In genomic region chr10:11205026-11205772, GRCh38 we compare ENCODE assay signal across 14 cellular contexts.
DNase-seq lines count a peak whose midpoint lies in the region; ATAC-seq and TF ChIP-seq lines count a peak whose summit lies in the region.
"Had no signal": no experiment of that assay in that cellular context is flagged by ENCODE, and none has a peak within 500 bp of the region (broad histone marks: within the 10 kb centered on the region; RNA-seq: fewer than 3 reads in every experiment).

No MANE protein-coding gene starts in this region.

- no peaks in the 10 kb centered on the region for H3K9me2 ChIP-seq in MM.1S (replicated peaks; ENCODE audit: insufficient read depth, low read length)

- H3K4me1 Mint-ChIP-seq in activated T-cell treated with anti-CD3 and anti-CD28 coated beads, Interleukin-2, amount 50 U/mL, for 4 hours (ENCODE audit: low read depth) = peaks cover 100% of the 10 kb centered on the region
- H3K4me1 Mint-ChIP-seq in stimulated activated effector memory CD8-positive, alpha-beta T cell treated with anti-CD3 and anti-CD28 coated beads, Interleukin-12 subunit alpha, Interleukin-12 subunit beta, amount 100 ng/mL, for 72 hours = peaks cover 99% of the 10 kb centered on the region

- peaks cover 70% of the 10 kb centered on the region for H3F3A ChIP-seq in MM.1S (ENCODE audit: insufficient read depth, low read length)
- H3F3A ChIP-seq in smooth muscle cell (ENCODE audit: low read depth) = no peaks in the 10 kb centered on the region

- WGBS in smooth muscle cell (ENCODE audit: low lambda C conversion rate) = 84% methylated on average over 13 of the region's 13 CpGs

- H3K27ac ChIP-seq in MM.1S (ENCODE audit: low read length) (no peak overlapping the region; the same call in 1 of the 2 replicates), smooth muscle cell (ENCODE audit: low read depth) (no peak overlapping the region), substantia nigra (ENCODE audit: low read depth, low read length, poor library complexity, severe bottlenecking) (no peak overlapping the region)
- H3K27ac ChIP-seq: lower lobe of right lung, pancreas, testis had no signal

- H3K9ac ChIP-seq in MM.1S (ENCODE audit: low read length) (no peak overlapping the region), smooth muscle cell (ENCODE audit: low read depth) (no peak overlapping the region)

- peaks cover 77% of the 10 kb centered on the region for H3K4me1 ChIP-seq in MM.1S (ENCODE audit: low read length)
- H3K4me1 ChIP-seq in smooth muscle cell (ENCODE audit: low read depth) = peaks cover 13% of the 10 kb centered on the region
- H3K4me1 ChIP-seq: testis had no signal

- DNase-seq in activated T-cell treated with anti-CD3 and anti-CD28 coated beads, Interleukin-2, amount 50 U/mL, for 4 hours = no peak
- DNase-seq in activated T-cell treated with anti-CD3 and anti-CD28 coated beads, Interleukin-2, amount 50 U/mL, for 48 hours = no peak
- DNase-seq in MM.1S = no peak
- peak; percentile 76 for DNase-seq in epithelial cell of esophagus (ENCODE audit: low read depth)
- no peak for DNase-seq in stimulated activated effector memory CD8-positive, alpha-beta T cell treated with anti-CD3 and anti-CD28 coated beads, Interleukin-12 subunit alpha, Interleukin-12 subunit beta, amount 100 ng/mL, for 72 hours (ENCODE audit: low spot score in 2 of 2)
- DNase-seq in smooth muscle cell (lab: John Stamatoyannopoulos, UW; ENCODE audit: unreplicated experiment) = no peak
- DNase-seq in substantia nigra (lab: John Stamatoyannopoulos, UW) = no peak
- DNase-seq: activated naive CD4-positive, alpha-beta T cell treated with Interleukin-2 at 50 U/mL for 16 hours; lower lobe of right lung; testis had no signal

- H3K36me3 Mint-ChIP-seq in activated T-cell treated with anti-CD3 and anti-CD28 coated beads, Interleukin-2, amount 50 U/mL, for 4 hours (ENCODE audit: insufficient read depth) = peaks cover 78% of the 10 kb centered on the region
- H3K36me3 Mint-ChIP-seq in stimulated activated effector memory CD8-positive, alpha-beta T cell treated with anti-CD3 and anti-CD28 coated beads, Interleukin-12 subunit alpha, Interleukin-12 subunit beta, amount 100 ng/mL, for 72 hours = no peaks in the 10 kb centered on the region

- H3K36me3 ChIP-seq in MM.1S (replicated peaks; ENCODE audit: insufficient read depth, low read length) = peaks cover 47% of the 10 kb centered on the region
- H3K36me3 ChIP-seq in smooth muscle cell (ENCODE audit: low read depth) = no peaks in the 10 kb centered on the region
- H3K36me3 ChIP-seq: pancreas had no signal

- H3K4me2 ChIP-seq in MM.1S (ENCODE audit: low read depth, low read length) = 0 out of 2 replicates have a peak overlapping the region, but pooled peaks have one; percentile 3
- no peak overlapping the region for H3K4me2 ChIP-seq in smooth muscle cell

- no peaks in the 10 kb centered on the region for H3K27me3 ChIP-seq in MM.1S (replicated peaks; ENCODE audit: insufficient read depth, low read length)
- peaks cover 15% of the 10 kb centered on the region for H3K27me3 ChIP-seq in smooth muscle cell (ENCODE audit: low read depth)
- H3K27me3 ChIP-seq: pancreas, testis had no signal

- H3K79me2 ChIP-seq in MM.1S (ENCODE audit: low read length) = peaks cover 100% of the 10 kb centered on the region
- H3K79me2 ChIP-seq in smooth muscle cell (ENCODE audit: low read depth) = no peaks in the 10 kb centered on the region

- TF ChIP-seq CTCF in MM.1S (IDR thresholded peaks at IDR 0.05; ENCODE audit: low read length) = no peak
- TF ChIP-seq CTCF in epithelial cell of esophagus (IDR thresholded peaks at IDR 0.05; ENCODE audit: insufficient read depth, low read depth, low read length, missing control alignments) = no peak
- no peak for TF ChIP-seq CTCF in smooth muscle cell (IDR thresholded peaks at IDR 0.05; ENCODE audit: borderline replicate concordance, insufficient read depth, poor library complexity, severe bottlenecking)

- H4K20me1 ChIP-seq in MM.1S (ENCODE audit: insufficient read depth, low read length) = peaks cover 78% of the 10 kb centered on the region
- no peaks in the 10 kb centered on the region for H4K20me1 ChIP-seq in smooth muscle cell (ENCODE audit: low read depth)

- H2AFZ ChIP-seq in MM.1S (ENCODE audit: low read length) (no peak overlapping the region), smooth muscle cell (ENCODE audit: low read depth) (no peak overlapping the region)

- peak overlapping the region; percentile 96 for H3K27ac Mint-ChIP-seq in stimulated activated effector memory CD8-positive, alpha-beta T cell treated with anti-CD3 and anti-CD28 coated beads, Interleukin-12 subunit alpha, Interleukin-12 subunit beta, amount 100 ng/mL, for 72 hours
- H3K27ac Mint-ChIP-seq: dendritic cell treated with granulocyte-macrophage colony-stimulating factor and Interleukin-4, amounts not matched to agents 40 ng/mL and 50 ng/mL, for 4 days had no signal

- no peak overlapping the region for H3K4me3 Mint-ChIP-seq in activated T-cell treated with anti-CD3 and anti-CD28 coated beads, Interleukin-2, amount 50 U/mL, for 4 hours
- peak overlapping the region; percentile 83 for H3K4me3 Mint-ChIP-seq in stimulated activated effector memory CD8-positive, alpha-beta T cell treated with anti-CD3 and anti-CD28 coated beads, Interleukin-12 subunit alpha, Interleukin-12 subunit beta, amount 100 ng/mL, for 72 hours
- H3K4me3 Mint-ChIP-seq: dendritic cell treated with granulocyte-macrophage colony-stimulating factor and Interleukin-4, amounts not matched to agents 40 ng/mL and 50 ng/mL, for 4 days had no signal

- H3K4me3 ChIP-seq in MM.1S (ENCODE audit: low read length) (no peak overlapping the region), epithelial cell of esophagus (ENCODE audit: low read length) (no peak overlapping the region), smooth muscle cell (no peak overlapping the region)
- H3K4me3 ChIP-seq: lower lobe of right lung, testis had no signal

- H3K9me3 ChIP-seq in MM.1S (replicated peaks; ENCODE audit: insufficient read depth, low read length) (no peaks in the 10 kb centered on the region), smooth muscle cell (replicated peaks; ENCODE audit: low read depth) (no peaks in the 10 kb centered on the region)
- H3K9me3 ChIP-seq: lower lobe of right lung, pancreas, testis had no signal

- no peaks in the 10 kb centered on the region for H3K27me3 Mint-ChIP-seq in activated T-cell treated with anti-CD3 and anti-CD28 coated beads, Interleukin-2, amount 50 U/mL, for 4 hours (ENCODE audit: low read depth)
- H3K27me3 Mint-ChIP-seq: dendritic cell treated with granulocyte-macrophage colony-stimulating factor and Interleukin-4, amounts not matched to agents 40 ng/mL and 50 ng/mL, for 4 days had no signal

- ATAC-seq in activated T-cell treated with anti-CD3 and anti-CD28 coated beads, Interleukin-2, amount 50 U/mL, for 4 hours = peak; percentile 84 to 85
- peak; percentile 95 for ATAC-seq in stimulated activated effector memory CD8-positive, alpha-beta T cell treated with anti-CD3 and anti-CD28 coated beads, Interleukin-12 subunit alpha, Interleukin-12 subunit beta, amount 100 ng/mL, for 72 hours
- no peak for ATAC-seq in HG03469 (IDR thresholded peaks at IDR 0.05; ENCODE audit: unreplicated experiment)
- ATAC-seq: Panc1 had no signal

- no peaks in the 10 kb centered on the region for H3K9me3 Mint-ChIP-seq in activated T-cell treated with anti-CD3 and anti-CD28 coated beads, Interleukin-2, amount 50 U/mL, for 4 hours
- H3K9me3 Mint-ChIP-seq in stimulated activated effector memory CD8-positive, alpha-beta T cell treated with anti-CD3 and anti-CD28 coated beads, Interleukin-12 subunit alpha, Interleukin-12 subunit beta, amount 100 ng/mL, for 72 hours = no peaks in the 10 kb centered on the region
- H3K9me3 Mint-ChIP-seq: dendritic cell treated with granulocyte-macrophage colony-stimulating factor and Interleukin-4, amounts not matched to agents 40 ng/mL and 50 ng/mL, for 4 days had no signal
